Comparison of ENCODE assay signal across 12 cellular contexts in the genomic region with DNA sequence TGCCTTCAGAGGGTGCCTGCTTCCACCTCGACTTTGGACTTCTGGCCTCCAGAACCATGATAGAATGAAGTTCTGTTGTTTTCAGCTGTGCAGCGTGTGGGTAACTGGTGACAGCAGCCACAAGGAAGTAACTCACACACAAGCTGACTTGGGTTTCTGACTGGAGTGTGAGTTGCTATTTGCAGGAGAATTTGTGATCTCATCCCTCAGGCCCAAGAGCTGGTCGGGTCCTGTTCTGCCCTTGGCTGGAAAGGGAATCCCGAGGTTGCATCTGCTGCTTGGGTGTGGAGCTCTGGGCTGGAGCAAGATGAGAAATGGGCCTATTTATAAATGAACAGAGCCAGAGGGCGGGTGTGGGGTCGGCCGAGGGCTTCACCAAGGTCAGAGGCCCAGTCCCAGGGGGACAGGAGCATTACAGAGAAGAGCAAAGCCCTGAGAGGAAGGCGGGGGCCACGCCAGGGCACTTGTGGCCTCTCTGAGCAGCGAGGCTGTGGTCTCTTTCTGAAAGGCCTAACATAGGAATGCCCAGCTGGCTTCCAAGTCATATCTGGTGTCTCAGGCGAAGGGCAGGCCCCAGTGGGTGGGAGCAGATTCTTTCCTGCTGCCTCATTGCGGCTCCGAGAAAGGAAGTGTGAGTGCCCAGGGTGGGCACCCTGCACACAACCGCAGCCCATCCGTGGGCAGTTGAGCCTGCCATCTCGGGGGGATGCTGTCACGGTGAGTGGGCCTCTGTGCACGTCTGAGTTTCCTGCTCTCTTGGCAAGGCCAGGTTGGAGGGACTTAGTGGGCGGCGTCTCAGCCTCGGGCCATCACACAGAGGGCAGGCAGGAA. TPM values are rescaled to one million over a fixed set of nuclear protein-coding genes. Genes with fewer than 3 reads are reported as not detected.
DNase-seq lines count a peak whose midpoint lies in the region; ATAC-seq and TF ChIP-seq lines count a peak whose summit lies in the region.
"Had no signal": no experiment of that assay in that cellular context is flagged by ENCODE, and none has a peak within 500 bp of the region (broad histone marks: within the 10 kb centered on the region; RNA-seq: fewer than 3 reads in every experiment).

No MANE protein-coding gene starts in this region.

- BruUV-seq in OCI-LY7 (replicated peaks; lab: Mats Ljungman, UMichigan) = no TSS peak

- no peak for DNase-seq in activated CD4-positive, alpha-beta T cell treated with anti-CD3 and anti-CD28 coated beads, Interleukin-2, amount 10 ng/mL, durations not matched to agents 24 days and 14 days
- DNase-seq in activated CD4-positive, alpha-beta T cell treated with anti-CD3 and anti-CD28 coated beads, Interleukin-2, amount 50 U/mL, for 4 hours = no peak
- DNase-seq in central memory CD8-positive, alpha-beta T cell (ENCODE audit: low spot score in 2 of 2) = no peak
- peak; percentile 22 for DNase-seq in mesenchymal stem cell
- no peak for DNase-seq in upper lobe of right lung
- no peak for DNase-seq in OCI-LY7 (ENCODE audit: low spot score)
- DNase-seq in COLO668 (lab: John Stamatoyannopoulos, UW; ENCODE audit: unreplicated experiment) = no peak
- DNase-seq: anterior cingulate cortex, hippocampal formation, MM.1S had no signal

- H3K27me3 Mint-ChIP-seq in activated CD4-positive, alpha-beta T cell treated with anti-CD3 and anti-CD28 coated beads, Interleukin-2, amount 10 ng/mL, durations not matched to agents 24 days and 14 days = peaks cover 3% of the 10 kb centered on the region
- H3K27me3 Mint-ChIP-seq in central memory CD8-positive, alpha-beta T cell = no peaks in the 10 kb centered on the region

- no peak overlapping the region for H2AK5ac ChIP-seq in mesenchymal stem cell (ENCODE audit: low read length, severe bottlenecking)

- peaks cover 4% of the 10 kb centered on the region for H3K4me1 Mint-ChIP-seq in activated CD4-positive, alpha-beta T cell treated with anti-CD3 and anti-CD28 coated beads, Interleukin-2, amount 10 ng/mL, durations not matched to agents 24 days and 14 days
- peaks cover 19% of the 10 kb centered on the region for H3K4me1 Mint-ChIP-seq in central memory CD8-positive, alpha-beta T cell

- 47% methylated on average over 21 of the region's 21 CpGs for whole genome bisulfite sequencing in mesenchymal stem cell

- peaks cover 3% of the 10 kb centered on the region for H3K9me3 ChIP-seq in mesenchymal stem cell (ENCODE audit: control insufficient read depth, low read length)
- no peaks in the 10 kb centered on the region for H3K9me3 ChIP-seq in upper lobe of right lung
- H3K9me3 ChIP-seq in OCI-LY7 (ENCODE audit: low read length) = no peaks in the 10 kb centered on the region
- H3K9me3 ChIP-seq: neutrophil had no signal

- intact Hi-C loops in activated CD4-positive, alpha-beta T cell treated with anti-CD3 and anti-CD28 coated beads, Interleukin-2, amount 10 ng/mL, durations not matched to agents 24 days and 14 days (cut with micrococcal nuclease) = no loop called here
- intact Hi-C loops in upper lobe of right lung (cut with DNase I) (no loop called here), OCI-LY7 (cut with micrococcal nuclease; ENCODE audit: unreplicated experiment) (no loop called here)

- no peak overlapping the region for H3K27ac ChIP-seq in mesenchymal stem cell (ENCODE audit: low read length, poor library complexity, severe bottlenecking)
- H3K27ac ChIP-seq in upper lobe of right lung = peak overlapping the region; percentile 36
- H3K27ac ChIP-seq in OCI-LY7 (ENCODE audit: low read depth, low read length, poor library complexity, severe bottlenecking) = no peak overlapping the region
- H3K27ac ChIP-seq: neutrophil had no signal

- no peaks in the 10 kb centered on the region for H3K9me2 ChIP-seq in OCI-LY7 (ENCODE audit: insufficient read depth, low read length)

- H4K20me1 ChIP-seq in OCI-LY7 (ENCODE audit: insufficient read depth, low read length) = no peaks in the 10 kb centered on the region; the same call in 1 of the 2 replicates

- H3K9me3 Mint-ChIP-seq in activated CD4-positive, alpha-beta T cell treated with anti-CD3 and anti-CD28 coated beads, Interleukin-2, amount 10 ng/mL, durations not matched to agents 24 days and 14 days = peaks cover under 1% of the 10 kb centered on the region
- peaks cover 2% of the 10 kb centered on the region for H3K9me3 Mint-ChIP-seq in central memory CD8-positive, alpha-beta T cell

- peak overlapping the region; percentile 19 for H4K91ac ChIP-seq in mesenchymal stem cell (ENCODE audit: low read length)

- peaks cover 0 to 3% of the 10 kb centered on the region in 2 experiments for H3K27me3 ChIP-seq in mesenchymal stem cell (ENCODE audit: control insufficient read depth in 1 of 2, insufficient read depth in 1 of 2, low read length in 2 of 2)
- no peaks in the 10 kb centered on the region for H3K27me3 ChIP-seq in upper lobe of right lung
- H3K27me3 ChIP-seq: neutrophil had no signal

- H2BK12ac ChIP-seq in mesenchymal stem cell (ENCODE audit: low read length in 2 of 2) = no peak overlapping the region

- no peak overlapping the region for H2AFZ ChIP-seq in mesenchymal stem cell (ENCODE audit: low read depth, low read length)
- H2AFZ ChIP-seq in OCI-LY7 (ENCODE audit: low read length) = no peak overlapping the region

- TF ChIP-seq CTCF in upper lobe of right lung (IDR thresholded peaks at IDR 0.05) (no peak), OCI-LY7 (conservative IDR thresholded peaks at IDR 0.05; ENCODE audit: low read length) (no peak)

- H3K18ac ChIP-seq in mesenchymal stem cell (ENCODE audit: low read depth in 1 of 2, low read length in 2 of 2) = no peak overlapping the region

- peak overlapping the region; percentile 80 for H3K9ac ChIP-seq in mesenchymal stem cell (ENCODE audit: low read length)

- H3K4me2 ChIP-seq in mesenchymal stem cell (ENCODE audit: low read length, poor library complexity, severe bottlenecking) (no peak overlapping the region), OCI-LY7 (ENCODE audit: low read length) (no peak overlapping the region)

- H3K4me3 ChIP-seq in mesenchymal stem cell (ENCODE audit: insufficient read depth in 1 of 2, low read depth in 1 of 2, low read length in 2 of 2) = peak overlapping the region in 1 of 2 experiments; percentile 11
- no peak overlapping the region for H3K4me3 ChIP-seq in upper lobe of right lung
- no peak overlapping the region for H3K4me3 ChIP-seq in OCI-LY7 (ENCODE audit: low read depth, low read length, poor library complexity, severe bottlenecking)

- H2BK120ac ChIP-seq in mesenchymal stem cell (ENCODE audit: low read depth, low read length) = no peak overlapping the region

- H2BK15ac ChIP-seq in mesenchymal stem cell (ENCODE audit: low read depth, poor library complexity, severe bottlenecking) = no peak overlapping the region

- peak; percentile 19 for ATAC-seq in central memory CD8-positive, alpha-beta T cell (replicated peaks; ENCODE audit: extremely low read depth, poor library complexity, severe bottlenecking)
- ATAC-seq in upper lobe of right lung (peak; percentile 45), HG03108 (IDR thresholded peaks at IDR 0.05; ENCODE audit: unreplicated experiment) (no peak)

- CTCF ChIA-PET in OCI-LY7 (lab: Charles Lee; ENCODE audit: unreplicated experiment) = no interaction called here

- H4K8ac ChIP-seq in mesenchymal stem cell (ENCODE audit: low read length) = no peak overlapping the region

- H3K36me3 ChIP-seq in mesenchymal stem cell (ENCODE audit: control insufficient read depth in 1 of 2, insufficient read depth in 2 of 2, low read depth in 1 of 2, low read length in 2 of 2) (no peaks in the 10 kb centered on the region), upper lobe of right lung (no peaks in the 10 kb centered on the region), OCI-LY7 (ENCODE audit: insufficient read depth, low read length) (no peaks in the 10 kb centered on the region)
- H3K36me3 ChIP-seq: neutrophil had no signal

- H2BK5ac ChIP-seq in mesenchymal stem cell (ENCODE audit: low read depth, low read length, poor library complexity, severe bottlenecking) = no peak overlapping the region

- no peaks in the 10 kb centered on the region for H3K79me1 ChIP-seq in mesenchymal stem cell (replicated peaks; ENCODE audit: low read length, poor library complexity, severe bottlenecking)

- no peak overlapping the region for H3K4me3 Mint-ChIP-seq in activated CD4-positive, alpha-beta T cell treated with anti-CD3 and anti-CD28 coated beads, Interleukin-2, amount 10 ng/mL, durations not matched to agents 24 days and 14 days
- no peak overlapping the region for H3K4me3 Mint-ChIP-seq in central memory CD8-positive, alpha-beta T cell

- no peaks in the 10 kb centered on the region for H3K79me2 ChIP-seq in OCI-LY7 (ENCODE audit: insufficient read depth, low read depth, low read length)

- POLR2A ChIA-PET in OCI-LY7 (lab: Charles Lee) = interaction anchor here (0.6 to 0.7 kb wide), 2 partner anchors 25 to 120 kb away, joined by 3 to 4 read pairs; no protein-coding TSS in a partner anchor

- no peaks in the 10 kb centered on the region for H3K36me3 Mint-ChIP-seq in activated CD4-positive, alpha-beta T cell treated with anti-CD3 and anti-CD28 coated beads, Interleukin-2, amount 10 ng/mL, durations not matched to agents 24 days and 14 days (ENCODE audit: low read depth)
- H3K36me3 Mint-ChIP-seq in central memory CD8-positive, alpha-beta T cell (ENCODE audit: insufficient read depth) = no peaks in the 10 kb centered on the region

- H3K14ac ChIP-seq in mesenchymal stem cell (ENCODE audit: low read length in 2 of 2) = no peak overlapping the region

- H3K4me1 ChIP-seq in mesenchymal stem cell (ENCODE audit: control insufficient read depth, insufficient read depth, low read depth, low read length) (no peaks in the 10 kb centered on the region), upper lobe of right lung (peaks cover 12% of the 10 kb centered on the region), OCI-LY7 (ENCODE audit: insufficient read depth, low read length, poor library complexity, severe bottlenecking) (no peaks in the 10 kb centered on the region)

- H3K27ac Mint-ChIP-seq in activated CD4-positive, alpha-beta T cell treated with anti-CD3 and anti-CD28 coated beads, Interleukin-2, amount 10 ng/mL, durations not matched to agents 24 days and 14 days = peak overlapping the region; percentile 16
- peak overlapping the region; percentile 78 for H3K27ac Mint-ChIP-seq in central memory CD8-positive, alpha-beta T cell (ENCODE audit: low read depth)

- no peak overlapping the region for H3K23ac ChIP-seq in mesenchymal stem cell (ENCODE audit: low read length in 2 of 2)

- no peak overlapping the region for H3K4ac ChIP-seq in mesenchymal stem cell (ENCODE audit: low read depth in 1 of 2, low read length in 2 of 2)

RNA-seq across cellular contexts. Expression of a gene that starts 26.5 kb away (rescaled TPM):
- not detected in 2 replicates for total RNA-seq in activated CD4-positive, alpha-beta T cell treated with anti-CD3 and anti-CD28 coated beads, Interleukin-2, amount 10 ng/mL, durations not matched to agents 24 days and 14 days
- not detected for polyA plus RNA-seq in mesenchymal stem cell (2013, experiment 1 of 2)
- not detected for polyA plus RNA-seq in mesenchymal stem cell (2013, experiment 2 of 2)
- total RNA-seq in upper lobe of right lung (not detected), OCI-LY7 (2022) (0.08 and 0.24 TPM in 2 replicates)
- total RNA-seq in OCI-LY7 (2014; rRNA removed; shearing (Covaris generic)) = 0.03 and 0.06 TPM in 2 replicates
